ENCODE assay signal across 1 cellular context in genomic region chr6:159693894-159694545, GRCh38.
TF ChIP-seq lines count a peak whose summit lies in the region.

No MANE protein-coding gene starts in this region.

TF ChIP-seq in K562, 482 proteins besides CTCF, POLR2A, EP300 and RAD21 (continued from another document):
- TF ChIP-seq UBTF (IDR thresholded peaks at IDR 0.05; ENCODE audit: borderline replicate concordance in 1 of 2, low read depth in 2 of 2, low read length in 2 of 2) = 0 out of 4 replicates have a peak, but pooled peaks of 1 of the 2 experiments have one; percentile 65
- no peak for TF ChIP-seq THRA (IDR thresholded peaks at IDR 0.05)
- peak; percentile 70 for TF ChIP-seq FOXJ2 (tag; IDR thresholded peaks at IDR 0.05)
- TF ChIP-seq ELF1 (tag; IDR thresholded peaks at IDR 0.05) = peak; percentile 39; the same call in 1 of the 2 replicates
- 0 out of 2 replicates have a peak, but pooled peaks have one; percentile 22 for TF ChIP-seq SREBF2 (CRISPR knock-in tag; IDR thresholded peaks at IDR 0.05)
- TF ChIP-seq KAT7 (CRISPR knock-in tag; IDR thresholded peaks at IDR 0.05; ENCODE audit: borderline replicate concordance) = 0 out of 2 replicates have a peak, but pooled peaks have one; percentile 8
- peak; percentile 44 for TF ChIP-seq KDM5B (IDR thresholded peaks at IDR 0.05; ENCODE audit: insufficient replicate concordance, low read depth, low read length)
